In genomic region chr9:78601957-78602565, GRCh38 we compare ENCODE assay signal across 8 cellular contexts.
DNase-seq lines count a peak whose midpoint lies in the region; ATAC-seq and TF ChIP-seq lines count a peak whose summit lies in the region.

No MANE protein-coding gene starts in this region.

- intact Hi-C loops in Right ventricle myocardium superior (cut with DNase I) (no loop called here), HCT116 (cut with micrococcal nuclease) (loop anchor here (5.0 to 10.0 kb wide), 2 partner anchors 530 to 633 kb away; no protein-coding TSS in a partner anchor)
- intact Hi-C loops in activated CD8-positive, alpha-beta T cell treated with anti-CD3 and anti-CD28 coated beads for 36 hours (cut with micrococcal nuclease): no loop called here

- no TSS peak for BruUV-seq in HCT116 (replicated peaks; lab: Mats Ljungman, UMichigan)

- H3K4me3 Mint-ChIP-seq in activated CD8-positive, alpha-beta T cell treated with anti-CD3 and anti-CD28 coated beads for 36 hours: no peak overlapping the region

- no peaks in the 10 kb centered on the region for H3K4me1 ChIP-seq in cardiac muscle cell (ENCODE audit: low read depth)
- no peaks in the 10 kb centered on the region for H3K4me1 ChIP-seq in HCT116 (ENCODE audit: control insufficient read depth in 1 of 2, insufficient read depth in 2 of 2, low read length in 2 of 2)
- peaks cover 0 to 10% of the 10 kb centered on the region in 2 donors for H3K4me1 ChIP-seq in thoracic aorta (ENCODE audit: control insufficient read depth in 1 of 2, low read depth in 2 of 2)

- no peaks in the 10 kb centered on the region for H3K79me2 ChIP-seq in HCT116 (ENCODE audit: insufficient read depth, low read length)

- TF ChIP-seq CTCF in cardiac muscle cell (IDR thresholded peaks at IDR 0.05; ENCODE audit: low read depth, low read length): peak; percentile 84
- TF ChIP-seq CTCF in HCT116 (IDR thresholded peaks at IDR 0.05 in 2 of 3, conservative IDR thresholded peaks at IDR 0.05 in 1 of 3; ENCODE audit: borderline replicate concordance in 1 of 3, insufficient read depth in 1 of 3, low read depth in 2 of 3, low read length in 2 of 3): peak; percentile 44 to 86 (median 69); a peak in 5 of 6 replicates
- TF ChIP-seq CTCF in activated CD8-positive, alpha-beta T cell treated with anti-CD3 and anti-CD28 coated beads for 36 hours (IDR thresholded peaks at IDR 0.05): peak; percentile 69
- peak; percentile 57 for TF ChIP-seq CTCF in thoracic aorta (IDR thresholded peaks at IDR 0.05)

- POLR2A ChIA-PET in HCT116 (lab: Charles Lee): no interaction called here
- POLR2A ChIA-PET in activated CD8-positive, alpha-beta T cell treated with anti-CD3 and anti-CD28 coated beads for 36 hours (lab: Charles Lee): no interaction called here

- H3K9me3 Mint-ChIP-seq in activated CD8-positive, alpha-beta T cell treated with anti-CD3 and anti-CD28 coated beads for 36 hours: no peaks in the 10 kb centered on the region

- peaks cover 5% of the 10 kb centered on the region for H3K27me3 Mint-ChIP-seq in activated CD8-positive, alpha-beta T cell treated with anti-CD3 and anti-CD28 coated beads for 36 hours

- H3K36me3 Mint-ChIP-seq in activated CD8-positive, alpha-beta T cell treated with anti-CD3 and anti-CD28 coated beads for 36 hours (ENCODE audit: low read depth): no peaks in the 10 kb centered on the region

- no peaks in the 10 kb centered on the region for H3K9me3 ChIP-seq in cardiac muscle cell (ENCODE audit: low read depth)
- H3K9me3 ChIP-seq in HCT116 (ENCODE audit: control insufficient read depth in 1 of 2, insufficient read depth in 1 of 2, low read depth in 1 of 2, low read length in 2 of 2): no peaks in the 10 kb centered on the region
- no peaks in the 10 kb centered on the region for H3K9me3 ChIP-seq in thoracic aorta

- peak; percentile 72 for TF ChIP-seq RAD21 in HCT116 (IDR thresholded peaks at IDR 0.05; ENCODE audit: low read depth)

- ATAC-seq in Right ventricle myocardium superior (ENCODE audit: poor library complexity) (no peak), HCT116 (peak; percentile 64; the same call in 1 of the 2 replicates), thoracic aorta (ENCODE audit: insufficient number of reproducible peaks, low FRiP score, low read depth) (no peak), GM21723 (IDR thresholded peaks at IDR 0.05; ENCODE audit: unreplicated experiment) (no peak)
- no peak for ATAC-seq in activated CD8-positive, alpha-beta T cell treated with anti-CD3 and anti-CD28 coated beads for 36 hours

- RAD21 ChIA-PET in HCT116 (lab: Charles Lee; ENCODE audit: low non-redundant PET in 1 of 2, low total read pairs in 2 of 2, uncharacterized antibody in 2 of 2, unreplicated experiment in 2 of 2): no interaction called here

- no peak overlapping the region for H3K9ac ChIP-seq in HCT116 (ENCODE audit: low read length)

- H2AFZ ChIP-seq in HCT116 (ENCODE audit: low read depth, low read length, poor library complexity, severe bottlenecking): no peak overlapping the region

- H3K4me2 ChIP-seq in HCT116 (ENCODE audit: low read length): 0 out of 2 replicates have a peak overlapping the region, but pooled peaks have one; percentile 11

- H3K4me3 ChIP-seq in cardiac muscle cell (no peak overlapping the region), HCT116 (replicated peaks in 1 of 2; ENCODE audit: low read depth in 1 of 2, low read length in 2 of 2) (no peak overlapping the region), thoracic aorta (no peak overlapping the region)

- H3K27ac Mint-ChIP-seq in activated CD8-positive, alpha-beta T cell treated with anti-CD3 and anti-CD28 coated beads for 36 hours: no peak overlapping the region

- peak; percentile 43 to 63 for DNase-seq in cardiac muscle cell (ENCODE audit: low read depth in 1 of 2, low spot score in 1 of 2)
- DNase-seq in Right ventricle myocardium superior: no peak
- peak; percentile 22 for DNase-seq in HCT116 (ENCODE audit: low read depth, low spot score)
- DNase-seq in NCI-H187 treated with DMSO at 0.1 percent for 48 hours (lab: John Stamatoyannopoulos, UW): peak; percentile 38
- peak; percentile 37 for DNase-seq in activated CD8-positive, alpha-beta T cell treated with anti-CD3 and anti-CD28 coated beads for 36 hours
- peak; percentile 29 for DNase-seq in iPS-NIHi11 (ENCODE audit: low spot score)
- DNase-seq in thoracic aorta (ENCODE audit: low spot score): no peak

- TF ChIP-seq POLR2A in HCT116 (IDR thresholded peaks at IDR 0.05; ENCODE audit: borderline replicate concordance, extremely low read depth, insufficient read depth, insufficient read length): no peak

- H3K27ac ChIP-seq in cardiac muscle cell: no peak overlapping the region
- H3K27ac ChIP-seq in HCT116 (ENCODE audit: low read depth, low read length): no peak overlapping the region
- H3K27ac ChIP-seq in thoracic aorta: no peak overlapping the region

- CTCF ChIA-PET in HCT116 (lab: Charles Lee): interaction anchor here (0.8 to 1.1 kb wide), 2 partner anchors 102 to 259 kb away, joined by 3 to 4 read pairs; no protein-coding TSS in a partner anchor
- CTCF ChIA-PET in activated CD8-positive, alpha-beta T cell treated with anti-CD3 and anti-CD28 coated beads for 36 hours (lab: Charles Lee): interaction anchor here (0.7 to 1.0 kb wide), 2 partner anchors 14 to 135 kb away, joined by 3 read pairs; no protein-coding TSS in a partner anchor

- no peaks in the 10 kb centered on the region for H4K20me1 ChIP-seq in HCT116 (ENCODE audit: insufficient read depth)

- H3K9me2 ChIP-seq in HCT116 (ENCODE audit: insufficient read depth): no peaks in the 10 kb centered on the region

- H3K27me3 ChIP-seq in cardiac muscle cell (peaks cover 3% of the 10 kb centered on the region), HCT116 (ENCODE audit: insufficient read depth, low read length) (peaks cover 10% of the 10 kb centered on the region; the same call in 1 of the 2 replicates), thoracic aorta (replicated peaks; ENCODE audit: insufficient read depth) (no peaks in the 10 kb centered on the region)

- H3K4me1 Mint-ChIP-seq in activated CD8-positive, alpha-beta T cell treated with anti-CD3 and anti-CD28 coated beads for 36 hours (ENCODE audit: low read depth): no peaks in the 10 kb centered on the region

- no peaks in the 10 kb centered on the region for H3K36me3 ChIP-seq in cardiac muscle cell
- H3K36me3 ChIP-seq in HCT116 (ENCODE audit: control insufficient read depth in 1 of 2, insufficient read depth in 2 of 2, low read length in 2 of 2): no peaks in the 10 kb centered on the region
- no peaks in the 10 kb centered on the region for H3K36me3 ChIP-seq in thoracic aorta

TF ChIP-seq in HCT116, 20 proteins besides CTCF, POLR2A, EP300 and RAD21:
- no peak for TF ChIP-seq TCF7L2 (IDR thresholded peaks at IDR 0.05; ENCODE audit: borderline replicate concordance, extremely low read depth, insufficient read depth, insufficient read length)
- TF ChIP-seq JUND (IDR thresholded peaks at IDR 0.05): no peak
- TF ChIP-seq FOSL1 (IDR thresholded peaks at IDR 0.05; ENCODE audit: low read depth): no peak
- TF ChIP-seq SIN3A (IDR thresholded peaks at IDR 0.05; ENCODE audit: low read depth): no peak
- TF ChIP-seq ELF1 (IDR thresholded peaks at IDR 0.05; ENCODE audit: borderline replicate concordance, low read depth): no peak

Comparison
In these comparisons a context has a peak if more than half of its experiments do, and no peak if none do; other contexts are left out.
1. DNase-seq: peak in cardiac muscle cell (2 of 2), HCT116 (single experiment), NCI-H187 treated with DMSO at 0.1 percent for 48 hours (single experiment), activated CD8-positive, alpha-beta T cell treated with anti-CD3 and anti-CD28 coated beads for 36 hours (single experiment) and iPS-NIHi11 (single experiment); none in Right ventricle myocardium superior (single experiment) and thoracic aorta (single experiment).
2. Peak in every context shown above with its lines, with median percentiles within 50 percentile points of each other: CTCF ChIP-seq.